Comparison of ENCODE assay signal across 12 cellular contexts in genomic region chr1:246364415-246364941, GRCh38.
DNase-seq lines count a peak whose midpoint lies in the region; ATAC-seq and TF ChIP-seq lines count a peak whose summit lies in the region.
"Had no signal": no experiment of that assay in that cellular context is flagged by ENCODE, and none has a peak within 500 bp of the region (broad histone marks: within the 10 kb centered on the region; RNA-seq: fewer than 3 reads in every experiment).

No MANE protein-coding gene starts in this region.

- H3K27me3 Mint-ChIP-seq in T-helper 17 cell, result no peaks in the 10 kb centered on the region

- H3K4me3 Mint-ChIP-seq in T-helper 17 cell, result no peak overlapping the region

- ATAC-seq in GM21529 (IDR thresholded peaks at IDR 0.05; ENCODE audit: unreplicated experiment), result peak; percentile 89
- ATAC-seq in HG03432 (IDR thresholded peaks at IDR 0.05; ENCODE audit: unreplicated experiment), result peak; percentile 87
- ATAC-seq in stimulated activated naive CD8-positive, alpha-beta T cell treated with anti-CD3 and anti-CD28 coated beads, Interleukin-15, Interleukin-2, amounts not matched to agents 100 U/mL and 50 U/mL, for 24 hours, result peak; percentile 46
- ATAC-seq in T-helper 17 cell, result no peak
- ATAC-seq: foreskin keratinocyte had no signal

- H3K27ac Mint-ChIP-seq in T-helper 17 cell, result no peak overlapping the region

- no peak for TF ChIP-seq POLR2A in erythroblast (IDR thresholded peaks at IDR 0.05; ENCODE audit: low read length)

- peak; percentile 8 for DNase-seq in stimulated activated CD4-positive, alpha-beta T cell treated with anti-CD3 and anti-CD28 coated beads, Interleukin-1b, Interleukin-23, amount 100 ng/mL, for 48 hours
- DNase-seq in stimulated activated CD4-positive, alpha-beta T cell treated with anti-CD3 and anti-CD28 coated beads, Interleukin-4, amount 100 ng/mL, for 1 hour, result no peak
- no peak for DNase-seq in stimulated activated naive CD8-positive, alpha-beta T cell treated with anti-CD3 and anti-CD28 coated beads, Interleukin-15, Interleukin-2, amounts not matched to agents 100 U/mL and 50 U/mL, for 24 hours
- DNase-seq in erythroblast (lab: John Stamatoyannopoulos, UW) (no peak), T-helper 17 cell (no peak), SHP77 (lab: John Stamatoyannopoulos, UW) (no peak)
- DNase-seq: central memory CD4-positive, alpha-beta T cell; foreskin keratinocyte; NCI-H2171; retina had no signal

- peaks cover 14% of the 10 kb centered on the region for H3K4me1 Mint-ChIP-seq in T-helper 17 cell

- H3K9me3 ChIP-seq in T-helper 17 cell (ENCODE audit: control insufficient read depth, low read length, poor library complexity, severe bottlenecking), result no peaks in the 10 kb centered on the region

- no peaks in the 10 kb centered on the region for H3K36me3 Mint-ChIP-seq in T-helper 17 cell (ENCODE audit: low read depth)
